11 cellular contexts compared by ENCODE assay signal in genomic region chr9:1469996-1470395, GRCh38.
DNase-seq lines count a peak whose midpoint lies in the region; ATAC-seq and TF ChIP-seq lines count a peak whose summit lies in the region.
"Had no signal": no experiment of that assay in that cellular context is flagged by ENCODE, and none has a peak within 500 bp of the region (broad histone marks: within the 10 kb centered on the region; RNA-seq: fewer than 3 reads in every experiment).

No MANE protein-coding gene starts in this region.

- H3K36me3 ChIP-seq in GM06990 (ENCODE audit: control insufficient read depth, insufficient read depth, low read length): no peaks in the 10 kb centered on the region
- H3K36me3 ChIP-seq: esophagus muscularis mucosa had no signal

- POLR2A ChIA-PET in HEK293T (lab: Yijun Ruan, JAX): no interaction called here

- CTCF ChIA-PET in HEK293T (lab: Yijun Ruan, JAX): no interaction called here

- ATAC-seq in GM18909 (IDR thresholded peaks at IDR 0.05; ENCODE audit: poor library complexity, unreplicated experiment) (peak; percentile 96), GM21723 (IDR thresholded peaks at IDR 0.05; ENCODE audit: unreplicated experiment) (peak; percentile 94), HG03108 (IDR thresholded peaks at IDR 0.05; ENCODE audit: unreplicated experiment) (peak; percentile 90)

- TF ChIP-seq CTCF in GM06990 (IDR thresholded peaks at IDR 0.05; ENCODE audit: insufficient read depth, low read length, poor library complexity, severe bottlenecking): no peak

- H3K4me3 ChIP-seq in GM06990 (replicated peaks; ENCODE audit: low read depth, low read length): no peak overlapping the region
- H3K4me3 ChIP-seq: esophagus muscularis mucosa had no signal

- DNase-seq in GM06990 (ENCODE audit: extremely low read depth, insufficient read length): peak; percentile 71
- no peak for DNase-seq in OCI-M2 (lab: John Stamatoyannopoulos, UW; ENCODE audit: unreplicated experiment)
- DNase-seq in T-helper 9 cell: no peak
- no peak for DNase-seq in HEK293T (ENCODE audit: extremely low spot score)
- DNase-seq in NCI-H2196 treated with DMSO at 0.1 percent for 48 hours (lab: John Stamatoyannopoulos, UW; ENCODE audit: unreplicated experiment): no peak
- DNase-seq: DMS53, RPMI8226 had no signal

- no peaks in the 10 kb centered on the region for H3K27me3 ChIP-seq in GM06990 (replicated peaks; ENCODE audit: control insufficient read depth, insufficient read depth, low read length)
- H3K27me3 ChIP-seq: esophagus muscularis mucosa had no signal

TF ChIP-seq in HEK293T, 16 proteins besides CTCF, POLR2A, EP300 and RAD21:
- TF ChIP-seq BHLHE40 (IDR thresholded peaks at IDR 0.05; ENCODE audit: borderline replicate concordance): no peak
